ENCODE assay signal across 19 cellular contexts in genomic region chr1:63865561-63865960, GRCh38.
DNase-seq lines count a peak whose midpoint lies in the region; ATAC-seq, FAIRE-seq and TF ChIP-seq lines count a peak whose summit lies in the region.
"Had no signal": no experiment of that assay in that cellular context is flagged by ENCODE, and none has a peak within 500 bp of the region (broad histone marks: within the 10 kb centered on the region; RNA-seq: fewer than 3 reads in every experiment).

No MANE protein-coding gene starts in this region.

- no peaks in the 10 kb centered on the region; a peak in 2 of 4 replicates for H3K79me1 ChIP-seq in IMR-90 (ENCODE audit: low read depth in 1 of 2, low read length in 2 of 2)

- dilution Hi-C loops in IMR-90 (cut with HindIII; ENCODE audit: low sequenced_read_pairs, unreplicated experiment), result no loop called here

- H3K9me3 ChIP-seq in IMR-90 (ENCODE audit: control insufficient read depth, insufficient read depth, low read length) (no peaks in the 10 kb centered on the region), ascending aorta (no peaks in the 10 kb centered on the region)
- H3K9me3 ChIP-seq: Caco-2, HAP-1 had no signal

- no peak overlapping the region for H3K23ac ChIP-seq in IMR-90 (ENCODE audit: low read depth, low read length)

- BruUV-seq in IMR-90 (replicated peaks; lab: Mats Ljungman, UMichigan), result no TSS peak

- H3K36me3 ChIP-seq in IMR-90 (ENCODE audit: control insufficient read depth, insufficient read depth, low read length) (no peaks in the 10 kb centered on the region), ascending aorta (no peaks in the 10 kb centered on the region)
- H3K36me3 ChIP-seq: HAP-1 had no signal

- no peak overlapping the region for H2AK9ac ChIP-seq in IMR-90 (replicated peaks; ENCODE audit: low read depth, low read length, poor library complexity)

- in situ Hi-C loops in IMR-90 (cut with MboI; ENCODE audit: low sequenced_read_pairs), result no loop called here

- WGBS in IMR-90 (ENCODE audit: extremely low coverage in 2 of 2, insufficient read length in 1 of 2), 2 experiments, result 83% methylated on average over 2 of the region's 4 CpGs; no CpG with 5 or more reads in 1 of the 2 experiments

- no peak overlapping the region for H3K27ac ChIP-seq in IMR-90 (ENCODE audit: insufficient read depth, low read length)
- H3K27ac ChIP-seq in caudate nucleus (ENCODE audit: low read depth, low read length), result peak overlapping the region; percentile 7
- H3K27ac ChIP-seq in ascending aorta, result no peak overlapping the region
- H3K27ac ChIP-seq: C4-2B, HL-60 had no signal

- TF ChIP-seq CTCF in IMR-90 (conservative IDR thresholded peaks at IDR 0.05; ENCODE audit: low read depth, low read length) (no peak), ascending aorta (IDR thresholded peaks at IDR 0.05) (no peak)

- no peaks in the 10 kb centered on the region for H3K9me1 ChIP-seq in IMR-90 (ENCODE audit: insufficient read depth, low read length)

- H4K91ac ChIP-seq in IMR-90 (ENCODE audit: insufficient read depth, low read depth, low read length), result no peak overlapping the region

- H3K4me1 ChIP-seq in IMR-90 (ENCODE audit: control insufficient read depth, insufficient read depth, low read length), result no peaks in the 10 kb centered on the region; the same call in 1 of the 2 replicates
- H3K4me1 ChIP-seq in ascending aorta, result peaks cover 0 to 40% of the 10 kb centered on the region in 2 donors
- H3K4me1 ChIP-seq: Caco-2, HAP-1 had no signal

- no peak for TF ChIP-seq RAD21 in IMR-90 (IDR thresholded peaks at IDR 0.05; ENCODE audit: low read length)

- no peak overlapping the region for H3K4me2 ChIP-seq in IMR-90 (ENCODE audit: low read depth, low read length)

- ATAC-seq in IMR-90 (ENCODE audit: low read depth) (no peak), GM18873 (IDR thresholded peaks at IDR 0.05; ENCODE audit: low FRiP score, unreplicated experiment) (no peak)

- H3K27me3 ChIP-seq in IMR-90 (ENCODE audit: control insufficient read depth, insufficient read depth, low read length), result no peaks in the 10 kb centered on the region
- H3K27me3 ChIP-seq in ascending aorta, result no peaks in the 10 kb centered on the region

- CTCF ChIA-PET in IMR-90 (lab: Yijun Ruan, JAX), result interaction anchor here (1.1 kb wide), 1 partner anchor 10 kb away, joined by 4 read pairs; no protein-coding TSS in a partner anchor

- POLR2A ChIA-PET in IMR-90 (lab: Charles Lee; ENCODE audit: unreplicated experiment), result no interaction called here

- no peak overlapping the region for H3K4ac ChIP-seq in IMR-90 (ENCODE audit: low read depth, low read length)

- no peaks in the 10 kb centered on the region for H4K20me1 ChIP-seq in IMR-90 (ENCODE audit: insufficient read depth, low read length)

- DNase-seq in IMR-90 (no peak), caudate nucleus (lab: John Stamatoyannopoulos, UW) (no peak), ureter (ENCODE audit: low spot score) (no peak), ascending aorta (ENCODE audit: low spot score in 2 of 2) (no peak)
- DNase-seq: AML-193; Caco-2; CD4-positive, alpha-beta T cell; GDM1; GOT3; KG1 had no signal

- H2BK120ac ChIP-seq in IMR-90 (ENCODE audit: low read depth, low read length), result no peak overlapping the region

- intact Hi-C loops in IMR-90 (cut with micrococcal nuclease), result no loop called here
- intact Hi-C loops in ascending aorta (cut with DNase I), result no loop called here

- no peak overlapping the region for H3K4me3 ChIP-seq in IMR-90 (ENCODE audit: insufficient read depth, low read depth, low read length)
- H3K4me3 ChIP-seq in ascending aorta, result no peak overlapping the region
- H3K4me3 ChIP-seq: HAP-1 had no signal

- H3K18ac ChIP-seq in IMR-90 (ENCODE audit: low read depth, low read length), result no peak overlapping the region

- no peak overlapping the region for H2BK15ac ChIP-seq in IMR-90 (ENCODE audit: low read depth, low read length)

- H4K5ac ChIP-seq in IMR-90 (ENCODE audit: low read depth, low read length), result no peak overlapping the region

- H2BK20ac ChIP-seq in IMR-90 (ENCODE audit: low read depth, low read length), result no peak overlapping the region

- no peak overlapping the region for H2BK5ac ChIP-seq in IMR-90 (ENCODE audit: low read depth, low read length, poor library complexity, severe bottlenecking)

- no peak overlapping the region for H3K14ac ChIP-seq in IMR-90 (replicated peaks; ENCODE audit: low read depth, low read length)

- peak; percentile 76 for FAIRE-seq in islet of Langerhans (lab: Jason Lieb, UNC)
- FAIRE-seq: A204.1, D721Med, GM12892, GM18507 had no signal

- H3K56ac ChIP-seq in IMR-90 (ENCODE audit: extremely low read depth, insufficient read depth, low read length), result no peak overlapping the region

- H2AFZ ChIP-seq in IMR-90 (replicated peaks; ENCODE audit: low read length, poor library complexity), result no peak overlapping the region

- H2AK5ac ChIP-seq in IMR-90 (ENCODE audit: low read depth, low read length), result no peak overlapping the region

- TF ChIP-seq POLR2A in IMR-90 (IDR thresholded peaks at IDR 0.05; ENCODE audit: low read depth, low read length), result no peak

- no peak overlapping the region for H4K8ac ChIP-seq in IMR-90 (ENCODE audit: low read depth in 2 of 2, low read length in 2 of 2)

- no peak overlapping the region for H3K9ac ChIP-seq in IMR-90 (ENCODE audit: low read depth, low read length)

TF ChIP-seq in IMR-90, 13 proteins besides CTCF, POLR2A, EP300 and RAD21:
- TF ChIP-seq ELK1 (IDR thresholded peaks at IDR 0.05; ENCODE audit: borderline replicate concordance, low read depth, low read length), result no peak
- TF ChIP-seq MAFK (IDR thresholded peaks at IDR 0.05; ENCODE audit: low read depth, low read length), result 0 out of 2 replicates have a peak, but pooled peaks have one; percentile 2
TF ChIP-seq in IMR-90: peak in this region for 1.
